23 cellular contexts compared by ENCODE assay signal in the genomic region with DNA sequence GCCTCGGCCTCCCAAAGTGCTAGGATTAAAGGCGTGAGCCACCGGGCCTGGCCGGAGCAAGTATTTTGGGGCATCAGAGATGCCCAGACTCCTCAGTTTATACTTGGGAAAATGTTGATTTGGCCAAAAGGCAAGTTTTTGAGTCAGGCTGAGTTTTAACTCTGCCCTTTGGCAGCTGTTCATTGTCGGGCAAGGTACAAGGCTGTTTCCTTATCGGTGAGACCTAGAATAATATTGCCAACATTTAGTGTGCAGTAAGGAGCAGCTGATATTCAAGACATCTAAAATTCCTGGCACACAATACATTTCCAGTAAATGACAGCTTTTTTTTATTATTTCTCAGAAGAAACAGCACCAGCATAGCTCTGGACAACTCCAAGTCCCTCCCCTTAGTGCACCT.
"Had no signal": no experiment of that assay in that cellular context is flagged by ENCODE, and none has a peak within 500 bp of the region (broad histone marks: within the 10 kb centered on the region; RNA-seq: fewer than 3 reads in every experiment).

No MANE protein-coding gene starts in this region.

- H3K36me3 Mint-ChIP-seq: naive B cell; natural killer cell treated with Interleukin-12 subunit alpha and Interleukin-12 subunit beta and Interleukin-15 and Interleukin-18, amount 100 ng/mL, for 72 hours; stimulated activated effector memory CD8-positive, alpha-beta T cell treated with anti-CD3 and anti-CD28 coated beads, Interleukin-12 subunit alpha, Interleukin-12 subunit beta, amount 100 ng/mL, for 72 hours; type B pancreatic cell had no signal

- H3K27ac Mint-ChIP-seq: naive B cell; natural killer cell treated with Interleukin-12 subunit alpha and Interleukin-12 subunit beta and Interleukin-15 and Interleukin-18, amount 100 ng/mL, for 72 hours; progenitor cell of endocrine pancreas; stimulated activated effector memory CD8-positive, alpha-beta T cell treated with anti-CD3 and anti-CD28 coated beads, Interleukin-12 subunit alpha, Interleukin-12 subunit beta, amount 100 ng/mL, for 72 hours; stimulated activated naive CD8-positive, alpha-beta T cell treated with anti-CD3 and anti-CD28 coated beads, Interleukin-15, Interleukin-2, amounts not matched to agents 100 ng/mL and 50 ng/mL, for 24 hours; type B pancreatic cell had no signal

- FAIRE-seq: kidney had no signal

- H3K4me1 ChIP-seq: heart right ventricle, lower lobe of right lung, right atrium auricular region, spleen, suprapubic skin, tibial artery, vagina had no signal

- H3K36me3 ChIP-seq: heart right ventricle, lower lobe of right lung, right atrium auricular region, spleen, suprapubic skin, thoracic aorta, tibial artery, vagina had no signal

- H3K4me3 ChIP-seq: heart right ventricle, lower lobe of right lung, right atrium auricular region, skin epidermis, spleen, suprapubic skin, thoracic aorta, tibial artery, vagina had no signal

- DNase-seq: heart right ventricle; hippocampal formation; kidney; left ventricle myocardium superior; lower lobe of right lung; mammary epithelial cell; mesenchymal stem cell; naive B cell; spleen; stimulated activated CD4-positive, alpha-beta T cell treated with anti-CD3 and anti-CD28 coated beads, Interleukin-4, amount 100 ng/mL, for 24 hours; stimulated activated naive CD4-positive, alpha-beta T cell; tibial artery had no signal

- H3K27ac ChIP-seq: heart right ventricle, lower lobe of right lung, right atrium auricular region, skin epidermis, spleen, suprapubic skin, thoracic aorta, tibial artery, vagina had no signal

- H3K4me3 Mint-ChIP-seq: naive B cell; natural killer cell treated with Interleukin-12 subunit alpha and Interleukin-12 subunit beta and Interleukin-15 and Interleukin-18, amount 100 ng/mL, for 72 hours; stimulated activated effector memory CD8-positive, alpha-beta T cell treated with anti-CD3 and anti-CD28 coated beads, Interleukin-12 subunit alpha, Interleukin-12 subunit beta, amount 100 ng/mL, for 72 hours; stimulated activated naive CD8-positive, alpha-beta T cell treated with anti-CD3 and anti-CD28 coated beads, Interleukin-15, Interleukin-2, amounts not matched to agents 100 ng/mL and 50 ng/mL, for 24 hours; type B pancreatic cell had no signal

- H3K27me3 Mint-ChIP-seq: naive B cell, progenitor cell of endocrine pancreas, type B pancreatic cell had no signal

- H3K9me3 ChIP-seq: lower lobe of right lung, thoracic aorta, vagina had no signal

- H3K9me3 Mint-ChIP-seq: natural killer cell treated with Interleukin-12 subunit alpha and Interleukin-12 subunit beta and Interleukin-15 and Interleukin-18, amount 100 ng/mL, for 72 hours; stimulated activated effector memory CD8-positive, alpha-beta T cell treated with anti-CD3 and anti-CD28 coated beads, Interleukin-12 subunit alpha, Interleukin-12 subunit beta, amount 100 ng/mL, for 72 hours; stimulated activated naive CD8-positive, alpha-beta T cell treated with anti-CD3 and anti-CD28 coated beads, Interleukin-15, Interleukin-2, amounts not matched to agents 100 ng/mL and 50 ng/mL, for 24 hours had no signal

- H3K27me3 ChIP-seq: right atrium auricular region, spleen, suprapubic skin, tibial artery, vagina had no signal

- ATAC-seq: heart right ventricle; left ventricle myocardium superior; lower lobe of right lung; natural killer cell treated with Interleukin-12 subunit alpha and Interleukin-12 subunit beta and Interleukin-15 and Interleukin-18, amount 100 ng/mL, for 72 hours; sciatic nerve; stimulated activated effector memory CD8-positive, alpha-beta T cell treated with anti-CD3 and anti-CD28 coated beads, Interleukin-12 subunit alpha, Interleukin-12 subunit beta, amount 100 ng/mL, for 72 hours had no signal
